Comparison of ENCODE assay signal across 12 cellular contexts in the genomic region with DNA sequence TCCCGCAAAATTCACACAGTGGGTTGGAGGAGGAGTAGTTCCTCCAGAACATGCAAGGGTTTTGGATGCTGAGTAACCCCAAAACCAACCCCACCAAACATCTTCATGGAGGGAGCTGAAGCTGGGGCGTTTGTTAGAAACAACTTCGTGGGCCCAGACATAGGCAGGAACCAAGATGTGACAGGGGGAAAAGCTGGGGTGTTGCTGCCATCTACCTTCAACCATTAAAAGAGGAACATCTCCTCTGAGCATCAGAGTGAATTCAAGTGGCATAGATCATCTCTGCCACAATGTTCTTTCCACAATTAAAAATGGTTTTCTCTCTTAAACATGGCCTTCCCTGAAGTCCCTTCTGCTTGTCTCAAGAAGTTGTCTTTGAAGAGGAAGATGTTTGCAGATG. TPM values are rescaled to one million over a fixed set of nuclear protein-coding genes. Genes with fewer than 3 reads are reported as not detected.
DNase-seq lines count a peak whose midpoint lies in the region; ATAC-seq and TF ChIP-seq lines count a peak whose summit lies in the region.
"Had no signal": no experiment of that assay in that cellular context is flagged by ENCODE, and none has a peak within 500 bp of the region (broad histone marks: within the 10 kb centered on the region; RNA-seq: fewer than 3 reads in every experiment).

No MANE protein-coding gene starts in this region.

- H3K79me1 ChIP-seq in mesendoderm (ENCODE audit: low read length) = no peaks in the 10 kb centered on the region

- H4K5ac ChIP-seq in mesendoderm (ENCODE audit: low read length) = no peak overlapping the region

- H2BK120ac ChIP-seq in mesendoderm (ENCODE audit: low read depth, low read length) = no peak overlapping the region

- no peak overlapping the region for H3K27ac ChIP-seq in mesendoderm (ENCODE audit: low read depth, low read length)
- no peak overlapping the region for H3K27ac ChIP-seq in dorsolateral prefrontal cortex
- H3K27ac ChIP-seq: left lung had no signal

- H3K4me3 Mint-ChIP-seq in activated CD8-positive, alpha-beta T cell treated with anti-CD3 and anti-CD28 coated beads for 36 hours = no peak overlapping the region
- H3K4me3 Mint-ChIP-seq in activated CD8-positive, alpha-beta T cell treated with anti-CD3 and anti-CD28 coated beads, Interleukin-2, amount 10 ng/mL, durations not matched to agents 7 days and 5 days = no peak overlapping the region
- H3K4me3 Mint-ChIP-seq: stimulated activated naive CD8-positive, alpha-beta T cell treated with anti-CD3 and anti-CD28 coated beads, Interleukin-15, Interleukin-2, amounts not matched to agents 100 ng/mL and 50 ng/mL, for 24 hours had no signal

- H3K23ac ChIP-seq in mesendoderm (ENCODE audit: low read length) = no peak overlapping the region

- ATAC-seq in activated CD8-positive, alpha-beta T cell treated with anti-CD3 and anti-CD28 coated beads for 36 hours = peak; percentile 60
- no peak for ATAC-seq in activated CD8-positive, alpha-beta T cell treated with anti-CD3 and anti-CD28 coated beads, Interleukin-2, amount 10 ng/mL, durations not matched to agents 7 days and 5 days
- peak; percentile 68 for ATAC-seq in GM21576 (IDR thresholded peaks at IDR 0.05; ENCODE audit: unreplicated experiment)
- ATAC-seq: left lung had no signal

- no peak overlapping the region for H2BK15ac ChIP-seq in mesendoderm (replicated peaks; ENCODE audit: low read depth)

- no peaks in the 10 kb centered on the region for H3K79me2 ChIP-seq in mesendoderm (ENCODE audit: control insufficient read depth, insufficient read depth, low read length)

- intact Hi-C loops in activated CD8-positive, alpha-beta T cell treated with anti-CD3 and anti-CD28 coated beads for 36 hours (cut with micrococcal nuclease) = loop anchor here (2.0 kb wide), 1 partner anchor 58 kb away; no protein-coding TSS in a partner anchor
- intact Hi-C loops in dorsolateral prefrontal cortex (cut with DNase I) = no loop called here

- no peak overlapping the region for H4K8ac ChIP-seq in mesendoderm (ENCODE audit: low read depth, low read length)

- H3K4me1 ChIP-seq in mesendoderm (ENCODE audit: control insufficient read depth, low read depth, low read length) = no peaks in the 10 kb centered on the region
- H3K4me1 ChIP-seq: left lung had no signal

- H3K27me3 Mint-ChIP-seq in activated CD8-positive, alpha-beta T cell treated with anti-CD3 and anti-CD28 coated beads for 36 hours = no peaks in the 10 kb centered on the region
- no peaks in the 10 kb centered on the region for H3K27me3 Mint-ChIP-seq in activated CD8-positive, alpha-beta T cell treated with anti-CD3 and anti-CD28 coated beads, Interleukin-2, amount 10 ng/mL, durations not matched to agents 7 days and 5 days (ENCODE audit: low read depth)
- H3K27me3 Mint-ChIP-seq: stimulated activated naive CD8-positive, alpha-beta T cell treated with anti-CD3 and anti-CD28 coated beads, Interleukin-15, Interleukin-2, amounts not matched to agents 100 ng/mL and 50 ng/mL, for 24 hours had no signal

- H2BK5ac ChIP-seq in mesendoderm (ENCODE audit: low read length) = no peak overlapping the region

- TF ChIP-seq CTCF in activated CD8-positive, alpha-beta T cell treated with anti-CD3 and anti-CD28 coated beads for 36 hours (IDR thresholded peaks at IDR 0.05) = no peak
- TF ChIP-seq CTCF in dorsolateral prefrontal cortex (IDR thresholded peaks at IDR 0.05 in 54 of 56, conservative IDR thresholded peaks at IDR 0.05 in 2 of 56; ENCODE audit: low read depth in 1 of 56, partially characterized antibody in 56 of 56) = peak in 2 of 56 donors; percentile 7 to 8

- H3K4ac ChIP-seq in mesendoderm (ENCODE audit: low read depth, low read length) = no peak overlapping the region

- peaks cover 42% of the 10 kb centered on the region for H3K4me1 Mint-ChIP-seq in activated CD8-positive, alpha-beta T cell treated with anti-CD3 and anti-CD28 coated beads for 36 hours (ENCODE audit: low read depth)
- peaks cover 4% of the 10 kb centered on the region for H3K4me1 Mint-ChIP-seq in activated CD8-positive, alpha-beta T cell treated with anti-CD3 and anti-CD28 coated beads, Interleukin-2, amount 10 ng/mL, durations not matched to agents 7 days and 5 days (ENCODE audit: low read depth)

- no peak overlapping the region for H3K4me3 ChIP-seq in mesendoderm (ENCODE audit: low read length)
- H3K4me3 ChIP-seq in dorsolateral prefrontal cortex = no peak overlapping the region
- no peak overlapping the region for H3K4me3 ChIP-seq in H7 (ENCODE audit: insufficient read depth, low read depth, low read length)
- H3K4me3 ChIP-seq: left lung had no signal

- H3K27ac Mint-ChIP-seq in activated CD8-positive, alpha-beta T cell treated with anti-CD3 and anti-CD28 coated beads for 36 hours = no peak overlapping the region
- H3K27ac Mint-ChIP-seq in activated CD8-positive, alpha-beta T cell treated with anti-CD3 and anti-CD28 coated beads, Interleukin-2, amount 10 ng/mL, durations not matched to agents 7 days and 5 days = no peak overlapping the region
- H3K27ac Mint-ChIP-seq: stimulated activated naive CD8-positive, alpha-beta T cell treated with anti-CD3 and anti-CD28 coated beads, Interleukin-15, Interleukin-2, amounts not matched to agents 100 ng/mL and 50 ng/mL, for 24 hours had no signal

- H3K27me3 ChIP-seq in mesendoderm (ENCODE audit: insufficient read depth, low read length, poor library complexity) (no peaks in the 10 kb centered on the region), dorsolateral prefrontal cortex (no peaks in the 10 kb centered on the region), H7 (ENCODE audit: control insufficient read depth, insufficient read depth, low read length) (no peaks in the 10 kb centered on the region)
- H3K27me3 ChIP-seq: left lung had no signal

- H3K9me3 Mint-ChIP-seq in activated CD8-positive, alpha-beta T cell treated with anti-CD3 and anti-CD28 coated beads for 36 hours = no peaks in the 10 kb centered on the region
- no peaks in the 10 kb centered on the region for H3K9me3 Mint-ChIP-seq in activated CD8-positive, alpha-beta T cell treated with anti-CD3 and anti-CD28 coated beads, Interleukin-2, amount 10 ng/mL, durations not matched to agents 7 days and 5 days (ENCODE audit: insufficient read depth)
- H3K9me3 Mint-ChIP-seq: stimulated activated naive CD8-positive, alpha-beta T cell treated with anti-CD3 and anti-CD28 coated beads, Interleukin-15, Interleukin-2, amounts not matched to agents 100 ng/mL and 50 ng/mL, for 24 hours had no signal

- H3K56ac ChIP-seq in mesendoderm (ENCODE audit: low read length) = no peak overlapping the region

- peaks cover 12% of the 10 kb centered on the region for H3K36me3 Mint-ChIP-seq in activated CD8-positive, alpha-beta T cell treated with anti-CD3 and anti-CD28 coated beads for 36 hours (ENCODE audit: low read depth)
- peaks cover 22% of the 10 kb centered on the region for H3K36me3 Mint-ChIP-seq in activated CD8-positive, alpha-beta T cell treated with anti-CD3 and anti-CD28 coated beads, Interleukin-2, amount 10 ng/mL, durations not matched to agents 7 days and 5 days (ENCODE audit: low read depth)

- peak; percentile 27 for DNase-seq in activated CD8-positive, alpha-beta T cell treated with anti-CD3 and anti-CD28 coated beads for 36 hours
- DNase-seq in activated CD8-positive, alpha-beta T cell treated with anti-CD3 and anti-CD28 coated beads, Interleukin-2, amount 10 ng/mL, durations not matched to agents 7 days and 5 days = no peak
- DNase-seq in T follicular helper cell (ENCODE audit: low read depth) = peak; percentile 12
- DNase-seq in mesendoderm = peak; percentile 16
- DNase-seq in NCI-H2196 treated with DMSO at 0.1 percent for 48 hours (lab: John Stamatoyannopoulos, UW; ENCODE audit: unreplicated experiment) = no peak
- DNase-seq in dorsolateral prefrontal cortex = no peak
- no peak for DNase-seq in H7
- DNase-seq: left lung, NCI-H1930 had no signal

- H2AK5ac ChIP-seq in mesendoderm (ENCODE audit: low read length) = no peak overlapping the region

- WGBS in mesendoderm (ENCODE audit: extremely low coverage, insufficient coverage, low lambda C conversion rate) = no CpG with 5 or more reads among the region's 3 CpGs

- CTCF ChIA-PET in activated CD8-positive, alpha-beta T cell treated with anti-CD3 and anti-CD28 coated beads for 36 hours (lab: Charles Lee) = interaction anchor here (0.7 to 2.9 kb wide), 10 partner anchors 9 to 188 kb away, joined by 3 to 14 read pairs (median 3); no protein-coding TSS in a partner anchor
- CTCF ChIA-PET in activated CD8-positive, alpha-beta T cell treated with anti-CD3 and anti-CD28 coated beads, Interleukin-2, amount 10 ng/mL, durations not matched to agents 7 days and 5 days (lab: Charles Lee) = interaction anchor here (1.1 to 5.2 kb wide), 5 partner anchors 18 to 96 kb away, joined by 3 to 29 read pairs (median 6); no protein-coding TSS in a partner anchor

- no peak overlapping the region for H3K4me2 ChIP-seq in mesendoderm (ENCODE audit: low read length)

- no peaks in the 10 kb centered on the region for H3K36me3 ChIP-seq in mesendoderm (ENCODE audit: control insufficient read depth, insufficient read depth, low read length)
- H3K36me3 ChIP-seq in H7 (replicated peaks; ENCODE audit: control insufficient read depth, insufficient read depth, low read length) = no peaks in the 10 kb centered on the region
- H3K36me3 ChIP-seq: left lung had no signal

- no peak overlapping the region for H3K9ac ChIP-seq in mesendoderm (ENCODE audit: low read length)

- H3K18ac ChIP-seq in mesendoderm (ENCODE audit: low read length) = no peak overlapping the region

- POLR2A ChIA-PET in activated CD8-positive, alpha-beta T cell treated with anti-CD3 and anti-CD28 coated beads for 36 hours (lab: Charles Lee) = interaction anchor here (0.7 to 1.2 kb wide), 2 partner anchors 11 to 36 kb away, joined by 3 read pairs; no protein-coding TSS in a partner anchor
- POLR2A ChIA-PET in activated CD8-positive, alpha-beta T cell treated with anti-CD3 and anti-CD28 coated beads, Interleukin-2, amount 10 ng/mL, durations not matched to agents 7 days and 5 days (lab: Charles Lee) = no interaction called here

RNA-seq across cellular contexts. Expression of gene SIDT1, which starts 20.5 kb away (rescaled TPM):
- total RNA-seq in activated CD8-positive, alpha-beta T cell treated with anti-CD3 and anti-CD28 coated beads for 36 hours = 10 to 100 TPM; 21.0 to 24.0 TPM
- total RNA-seq in activated CD8-positive, alpha-beta T cell treated with anti-CD3 and anti-CD28 coated beads, Interleukin-2, amount 10 ng/mL, durations not matched to agents 7 days and 5 days = 10 to 100 TPM; 34.8 to 35.0 TPM
- polyA plus RNA-seq in mesendoderm (2013, experiment 1 of 2) = not detected
- 0.01 TPM for polyA plus RNA-seq in mesendoderm (2013, experiment 2 of 2)
- total RNA-seq in dorsolateral prefrontal cortex = 10 to 100 TPM; 20.1 to 84.0 (median 47.1) TPM
- not detected in 2 replicates for total RNA-seq in H7 (2014; rRNA removed; shearing (Covaris generic))
- polyA plus RNA-seq: BJ had no signal

RNA-seq across cellular contexts. Expression of gene SPICE1, which starts 37.9 kb away (rescaled TPM):
- 10 to 100 TPM; 26.5 to 34.6 TPM for total RNA-seq in activated CD8-positive, alpha-beta T cell treated with anti-CD3 and anti-CD28 coated beads for 36 hours
- 10 to 100 TPM; 15.3 to 16.6 TPM for total RNA-seq in activated CD8-positive, alpha-beta T cell treated with anti-CD3 and anti-CD28 coated beads, Interleukin-2, amount 10 ng/mL, durations not matched to agents 7 days and 5 days
- polyA plus RNA-seq in mesendoderm (2013, experiment 1 of 2) = 7.2 TPM
- 7.4 TPM for polyA plus RNA-seq in mesendoderm (2013, experiment 2 of 2)
- total RNA-seq in dorsolateral prefrontal cortex = 10 to 100 TPM in 114 of 120 experiments, 1 to 10 TPM in 6; 6.4 to 32.4 (median 16.8) TPM
- total RNA-seq in H7 (2014; rRNA removed; shearing (Covaris generic)) = 11.2 and 13.0 TPM in 2 replicates

Comparison
In these comparisons a context has a peak if more than half of its experiments do, and no peak if none do; other contexts are left out.
1. DNase-seq: peak in activated CD8-positive, alpha-beta T cell treated with anti-CD3 and anti-CD28 coated beads for 36 hours (single experiment), T follicular helper cell (single experiment) and mesendoderm (single experiment); none in activated CD8-positive, alpha-beta T cell treated with anti-CD3 and anti-CD28 coated beads, Interleukin-2, amount 10 ng/mL, durations not matched to agents 7 days and 5 days (single experiment), NCI-H2196 treated with DMSO at 0.1 percent for 48 hours (single experiment), dorsolateral prefrontal cortex (0 of 10) and H7 (single experiment).
2. RNA of gene SIDT1, which starts 20.5 kb away (total RNA-seq): 20.1 to 84.0 TPM in dorsolateral prefrontal cortex, 34.8 to 35.0 TPM in activated CD8-positive, alpha-beta T cell treated with anti-CD3 and anti-CD28 coated beads, Interleukin-2, amount 10 ng/mL, durations not matched to agents 7 days and 5 days and 21.0 to 24.0 TPM in activated CD8-positive, alpha-beta T cell treated with anti-CD3 and anti-CD28 coated beads for 36 hours; not detected in H7; every median in the first group is over 10 times any median in the second.